In the genomic region with DNA sequence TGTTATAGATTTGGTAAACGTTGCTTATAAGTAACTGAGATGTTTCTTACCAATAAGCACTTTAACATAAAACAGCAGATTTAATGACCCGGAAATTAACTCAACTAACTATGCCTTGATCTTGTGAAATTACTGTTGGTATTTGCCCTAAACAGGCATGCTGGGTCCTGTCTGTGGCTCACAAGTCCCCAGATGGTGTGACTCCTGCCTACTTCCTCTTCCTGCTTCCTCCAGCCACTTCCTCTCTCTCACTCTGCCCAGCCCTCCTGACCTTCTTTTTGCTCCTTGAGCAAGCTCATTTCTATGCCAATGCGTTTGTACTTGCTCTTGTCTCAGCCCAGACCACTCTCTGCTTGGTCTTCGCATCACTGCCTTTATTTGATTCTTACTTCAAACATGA, we compare ENCODE assay signal across 18 cellular contexts.
DNase-seq lines count a peak whose midpoint lies in the region; ATAC-seq, FAIRE-seq and TF ChIP-seq lines count a peak whose summit lies in the region.
"Had no signal": no experiment of that assay in that cellular context is flagged by ENCODE, and none has a peak within 500 bp of the region (broad histone marks: within the 10 kb centered on the region; RNA-seq: fewer than 3 reads in every experiment).

No MANE protein-coding gene starts in this region.

- intact Hi-C loops in endothelial cell of umbilical vein (cut with micrococcal nuclease): no loop called here

- H3K14ac ChIP-seq in neuronal stem cell (ENCODE audit: low read length): no peak overlapping the region

- H3K79me1 ChIP-seq in neuronal stem cell (ENCODE audit: low read depth, low read length): no peaks in the 10 kb centered on the region

- dilution Hi-C loops in endothelial cell of umbilical vein (cut with MboI; ENCODE audit: extremely low pct_ligation_motif_present, low sequenced_read_pairs): no loop called here

- H3K9me3 ChIP-seq in endothelial cell of umbilical vein (replicated peaks; ENCODE audit: control insufficient read depth, insufficient read depth, low read length) (no peaks in the 10 kb centered on the region), neuronal stem cell (replicated peaks in 1 of 2; ENCODE audit: control insufficient read depth in 2 of 2, insufficient read depth in 1 of 2, low read depth in 1 of 2, low read length in 2 of 2) (no peaks in the 10 kb centered on the region)

- CTCF ChIA-PET in endothelial cell of umbilical vein (lab: Charles Lee): interaction anchor here (1.5 to 2.6 kb wide), 2 partner anchors 11 to 77 kb away, joined by 4 to 9 read pairs; no protein-coding TSS in a partner anchor

- FAIRE-seq in endothelial cell of umbilical vein (lab: Jason Lieb, UNC): peak; percentile 70

- no peak overlapping the region for H2BK5ac ChIP-seq in neuronal stem cell (ENCODE audit: low read length)

- no peak overlapping the region for H2BK12ac ChIP-seq in neuronal stem cell (ENCODE audit: low read length)

- no peaks in the 10 kb centered on the region for H3K79me2 ChIP-seq in endothelial cell of umbilical vein (ENCODE audit: control insufficient read depth, insufficient read depth, low read length)

- no peak overlapping the region for H3K4me3 Mint-ChIP-seq in osteocyte (ENCODE audit: unreplicated experiment)
- H3K4me3 Mint-ChIP-seq: activated naive CD8-positive, alpha-beta T cell treated with anti-CD3 and anti-CD28 coated beads, Interleukin-2, amount 10 ng/mL, durations not matched to agents 7 days and 5 days; neural crest cell had no signal

- H3K4ac ChIP-seq in neuronal stem cell (ENCODE audit: low read length): no peak overlapping the region

- no peak overlapping the region for H2BK15ac ChIP-seq in neuronal stem cell (ENCODE audit: low read length)

- ATAC-seq in HG02840 (IDR thresholded peaks at IDR 0.05; ENCODE audit: low FRiP score, unreplicated experiment): no peak

- peaks cover 3% of the 10 kb centered on the region for H3K9me3 Mint-ChIP-seq in osteocyte (ENCODE audit: unreplicated experiment)
- H3K9me3 Mint-ChIP-seq: neural crest cell had no signal

- H3K9ac ChIP-seq in endothelial cell of umbilical vein (replicated peaks; ENCODE audit: extremely low read depth, insufficient read depth, low read length): no peak overlapping the region
- no peak overlapping the region for H3K9ac ChIP-seq in neuronal stem cell (ENCODE audit: low read depth, low read length, poor library complexity)

- no peak overlapping the region for H3K4me3 ChIP-seq in endothelial cell of umbilical vein (replicated peaks in 1 of 3; ENCODE audit: insufficient read depth in 1 of 3, low read depth in 1 of 3, low read length in 3 of 3)
- no peak overlapping the region for H3K4me3 ChIP-seq in neuronal stem cell (ENCODE audit: low read length in 2 of 2)
- H3K4me3 ChIP-seq: cardiac muscle cell had no signal

- TF ChIP-seq POLR2A in endothelial cell of umbilical vein (IDR thresholded peaks at IDR 0.05; ENCODE audit: low read depth, low read length): no peak

- no peaks in the 10 kb centered on the region for H3K36me3 Mint-ChIP-seq in osteocyte (ENCODE audit: unreplicated experiment)
- H3K36me3 Mint-ChIP-seq: activated naive CD8-positive, alpha-beta T cell treated with anti-CD3 and anti-CD28 coated beads, Interleukin-2, amount 10 ng/mL, durations not matched to agents 7 days and 5 days had no signal

- H3K9me1 ChIP-seq in endothelial cell of umbilical vein (replicated peaks; ENCODE audit: control insufficient read depth, extremely low read depth, insufficient read depth, low read length): no peaks in the 10 kb centered on the region

- H2AFZ ChIP-seq in endothelial cell of umbilical vein (ENCODE audit: low read depth, low read length) (peak overlapping the region; percentile 13), neuronal stem cell (ENCODE audit: low read length) (no peak overlapping the region)

- H3K27me3 ChIP-seq in endothelial cell of umbilical vein (ENCODE audit: control insufficient read depth in 2 of 2, insufficient read depth in 2 of 2, low read length in 2 of 2): no peaks in the 10 kb centered on the region
- no peaks in the 10 kb centered on the region for H3K27me3 ChIP-seq in neuronal stem cell (ENCODE audit: control insufficient read depth in 3 of 3, insufficient read depth in 3 of 3, low read depth in 1 of 3, low read length in 3 of 3)
- H3K27me3 ChIP-seq: cardiac muscle cell had no signal

- no peaks in the 10 kb centered on the region for H4K20me1 ChIP-seq in endothelial cell of umbilical vein (replicated peaks; ENCODE audit: control insufficient read depth, extremely low read depth, insufficient read depth, low read length)

- no peak overlapping the region for H4K91ac ChIP-seq in neuronal stem cell (ENCODE audit: low read depth, low read length, poor library complexity)

- TF ChIP-seq CTCF in endothelial cell of umbilical vein (IDR thresholded peaks at IDR 0.05; ENCODE audit: extremely low read depth in 1 of 2, insufficient read depth in 1 of 2, low read depth in 1 of 2, low read length in 2 of 2): no peak
- TF ChIP-seq CTCF in osteocyte (IDR thresholded peaks at IDR 0.05): no peak

- H3K4me2 ChIP-seq in endothelial cell of umbilical vein (ENCODE audit: insufficient read depth, low read length) (peak overlapping the region; percentile 20), neuronal stem cell (ENCODE audit: insufficient read depth, low read length, poor library complexity, severe bottlenecking) (no peak overlapping the region)

- no peak overlapping the region for H3K23ac ChIP-seq in neuronal stem cell (ENCODE audit: low read depth, low read length, poor library complexity)

- no peaks in the 10 kb centered on the region for H3K36me3 ChIP-seq in endothelial cell of umbilical vein (ENCODE audit: control insufficient read depth in 2 of 2, extremely low read depth in 1 of 2, insufficient read depth in 2 of 2, low read length in 2 of 2)
- H3K36me3 ChIP-seq in neuronal stem cell (replicated peaks in 1 of 2; ENCODE audit: control insufficient read depth in 2 of 2, insufficient read depth in 2 of 2, low read length in 2 of 2): no peaks in the 10 kb centered on the region
- H3K36me3 ChIP-seq: cardiac muscle cell had no signal

- no CpG with 5 or more reads among the region's 4 CpGs for WGBS in neuronal stem cell (ENCODE audit: extremely low coverage in 2 of 2, insufficient read length in 2 of 2, insufficient replicate concordance in 1 of 2), 2 donors

- no peak overlapping the region for H4K8ac ChIP-seq in neuronal stem cell (ENCODE audit: low read depth, low read length)

- H3K27ac ChIP-seq in endothelial cell of umbilical vein (ENCODE audit: insufficient read depth, low read depth, low read length) (peak overlapping the region; percentile 9), neuronal stem cell (replicated peaks; ENCODE audit: low read length) (no peak overlapping the region)
- H3K27ac ChIP-seq: C4-2B, cardiac muscle cell had no signal

- peak; percentile 37 for DNase-seq in HPDE6-E6E7 (ENCODE audit: extremely low spot score)
- DNase-seq in NCI-H2171 treated with DMSO at 0.1 percent for 48 hours (lab: John Stamatoyannopoulos, UW): peak; percentile 74
- DNase-seq in endothelial cell of umbilical vein (ENCODE audit: low read depth, low spot score): peak; percentile 35
- DNase-seq in neuronal stem cell (ENCODE audit: low spot score): no peak
- no peak for DNase-seq in osteocyte (ENCODE audit: extremely low spot score, unreplicated experiment)
- no peak for DNase-seq in stimulated activated naive CD4-positive, alpha-beta T cell treated with Interleukin-2 at 50 U/mL for 16 hours (lab: John Stamatoyannopoulos, UW)
- DNase-seq: activated CD4-positive, alpha-beta T cell treated with anti-CD3 and anti-CD28 coated beads for 4 hours; activated naive CD8-positive, alpha-beta T cell treated with anti-CD3 and anti-CD28 coated beads, Interleukin-2, amount 10 ng/mL, durations not matched to agents 7 days and 5 days; activated T-cell treated with anti-CD3 and anti-CD28 coated beads for 4 hours; DMS79 treated with DMSO at 0.1 percent for 48 hours; effector CD4-positive, alpha-beta T cell; NCI-H1694 treated with DMSO at 0.1 percent for 48 hours; NCI-H524; right cardiac atrium had no signal

- H2BK120ac ChIP-seq in neuronal stem cell (ENCODE audit: low read depth, low read length): no peak overlapping the region

- peak overlapping the region; percentile 19 for H3K18ac ChIP-seq in neuronal stem cell (ENCODE audit: low read length)

- POLR2A ChIA-PET in endothelial cell of umbilical vein (lab: Charles Lee): no interaction called here

- H3K27ac Mint-ChIP-seq in osteocyte (ENCODE audit: unreplicated experiment): no peak overlapping the region
- H3K27ac Mint-ChIP-seq: activated naive CD8-positive, alpha-beta T cell treated with anti-CD3 and anti-CD28 coated beads, Interleukin-2, amount 10 ng/mL, durations not matched to agents 7 days and 5 days had no signal

- H3K4me1 Mint-ChIP-seq in osteocyte (ENCODE audit: unreplicated experiment): peaks cover 13% of the 10 kb centered on the region

- H2AK5ac ChIP-seq in neuronal stem cell (ENCODE audit: low read depth, low read length): no peak overlapping the region

- no peaks in the 10 kb centered on the region for H3K27me3 Mint-ChIP-seq in osteocyte (ENCODE audit: unreplicated experiment)
- H3K27me3 Mint-ChIP-seq: activated naive CD8-positive, alpha-beta T cell treated with anti-CD3 and anti-CD28 coated beads, Interleukin-2, amount 10 ng/mL, durations not matched to agents 7 days and 5 days had no signal

- BruUV-seq in endothelial cell of umbilical vein (replicated peaks; lab: Mats Ljungman, UMichigan): no TSS peak

- H3K4me1 ChIP-seq in endothelial cell of umbilical vein (ENCODE audit: control insufficient read depth, extremely low read depth, insufficient read depth, low read length): peaks cover 28% of the 10 kb centered on the region
- H3K4me1 ChIP-seq in neuronal stem cell (ENCODE audit: control insufficient read depth in 2 of 2, insufficient read depth in 1 of 2, low read depth in 1 of 2, low read length in 2 of 2): peaks cover 0 to 2% of the 10 kb centered on the region in 2 donors

TF ChIP-seq in endothelial cell of umbilical vein, 7 proteins besides CTCF, POLR2A, EP300 and RAD21:
- TF ChIP-seq MYC (IDR thresholded peaks at IDR 0.05; ENCODE audit: low read depth, low read length) (no peak), FOS (IDR thresholded peaks at IDR 0.05; ENCODE audit: borderline replicate concordance, insufficient read depth, low read length) (peak; percentile 28), POLR2AphosphoS5 (IDR thresholded peaks at IDR 0.05; ENCODE audit: insufficient read depth, low read depth, low read length) (peak; percentile 29), JUN (IDR thresholded peaks at IDR 0.05; ENCODE audit: borderline replicate concordance, insufficient read depth, insufficient read length, low read depth) (no peak), EZH2 (IDR thresholded peaks at IDR 0.05; ENCODE audit: borderline replicate concordance, low read depth, low read length, severe bottlenecking) (no peak), GATA2 (IDR thresholded peaks at IDR 0.05; ENCODE audit: insufficient read depth, insufficient read length, low read depth, low read length) (no peak)
- TF ChIP-seq, protein P1, sequence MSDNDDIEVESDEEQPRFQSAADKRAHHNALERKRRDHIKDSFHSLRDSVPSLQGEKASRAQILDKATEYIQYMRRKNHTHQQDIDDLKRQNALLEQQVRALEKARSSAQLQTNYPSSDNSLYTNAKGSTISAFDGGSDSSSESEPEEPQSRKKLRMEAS (IDR thresholded peaks at IDR 0.05; ENCODE audit: insufficient read depth, insufficient read length): no peak

Comparison
In these comparisons a context has a peak if more than half of its experiments do, and no peak if none do; other contexts are left out.
1. DNase-seq: peak in HPDE6-E6E7 (single experiment), NCI-H2171 treated with DMSO at 0.1 percent for 48 hours (single experiment) and endothelial cell of umbilical vein (single experiment); none in neuronal stem cell (single experiment), osteocyte (single experiment) and stimulated activated naive CD4-positive, alpha-beta T cell treated with Interleukin-2 at 50 U/mL for 16 hours (single experiment).